ENCODE assay signal across 1 cellular context in the genomic region with DNA sequence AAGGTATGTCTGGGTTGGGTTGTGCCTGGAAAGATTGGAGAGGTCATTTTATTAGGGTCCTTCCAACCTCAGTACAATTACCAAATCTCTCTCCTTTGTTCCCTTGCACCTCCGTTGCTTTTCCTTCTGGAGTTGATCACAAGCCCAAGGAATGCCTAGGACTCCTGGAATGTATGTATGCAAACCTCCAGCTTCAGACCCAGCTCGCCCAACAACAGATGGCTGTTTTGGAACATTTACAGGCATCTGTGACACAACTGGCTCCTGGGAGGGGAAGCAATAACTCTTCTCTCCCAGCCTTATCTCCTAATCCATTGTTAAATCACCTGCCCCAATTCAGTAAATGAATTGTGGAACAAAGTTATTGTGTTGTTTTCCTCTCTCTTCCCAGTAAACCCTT.
TF ChIP-seq lines count a peak whose summit lies in the region.

No MANE protein-coding gene starts in this region.

TF ChIP-seq in H1, 55 proteins besides CTCF, POLR2A, EP300 and RAD21:
- TF ChIP-seq SP2 (IDR thresholded peaks at IDR 0.05; ENCODE audit: low read length) (no peak), TEAD4 (IDR thresholded peaks at IDR 0.05; ENCODE audit: low read depth, low read length) (peak; percentile 39; the same call in 1 of the 2 replicates), CBX5 (IDR thresholded peaks at IDR 0.05; ENCODE audit: low read depth, low read length) (no peak), CHD7 (IDR thresholded peaks at IDR 0.05; ENCODE audit: insufficient replicate concordance, low read length) (no peak)
